In the genomic region with DNA sequence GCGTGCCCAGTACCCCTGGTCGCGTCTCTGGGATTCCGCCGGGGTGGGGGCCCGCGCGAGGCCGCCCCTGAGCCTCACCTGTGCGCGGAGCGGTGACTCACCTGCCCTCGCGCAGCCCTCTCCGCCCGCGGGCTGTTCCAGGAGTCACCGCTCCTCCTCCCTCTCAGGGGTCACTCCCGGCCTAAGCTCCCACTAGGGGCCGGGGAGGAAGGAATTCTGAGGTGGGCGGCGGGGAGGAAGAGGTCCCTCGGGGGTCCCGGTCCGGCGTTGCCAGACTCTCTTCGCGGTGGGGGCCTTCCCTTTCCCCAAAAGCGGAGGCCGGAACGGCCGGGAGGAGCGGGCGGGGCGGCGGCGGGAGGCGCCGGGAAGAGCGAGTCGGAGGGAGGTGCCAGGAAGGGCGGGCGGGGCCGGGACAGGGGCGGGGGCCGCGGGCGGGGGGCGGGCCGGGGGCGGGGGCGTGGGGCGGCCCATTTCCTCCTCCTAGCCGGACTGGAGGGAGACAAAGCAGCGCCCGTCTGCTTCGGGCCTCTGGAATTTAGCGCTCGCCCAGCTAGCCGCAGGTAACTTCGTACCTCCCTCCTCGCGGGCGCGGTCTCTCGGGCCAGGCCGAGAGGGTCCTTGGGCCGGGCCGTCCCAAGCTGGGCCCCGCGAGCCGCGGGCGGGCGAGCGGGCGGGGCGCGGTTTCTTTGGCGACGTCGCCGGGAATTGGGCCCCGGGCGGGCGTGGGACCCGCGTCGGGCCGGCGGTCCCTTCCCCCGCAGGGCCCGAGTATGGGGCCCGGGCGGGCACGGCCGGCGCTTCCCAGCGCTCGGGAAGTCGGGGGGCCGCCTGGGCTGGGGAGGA, we compare ENCODE assay signal across 8 cellular contexts. TPM values are rescaled to one million over a fixed set of nuclear protein-coding genes. Genes with fewer than 3 reads are reported as not detected.
DNase-seq lines count a peak whose midpoint lies in the region; ATAC-seq and TF ChIP-seq lines count a peak whose summit lies in the region.

TSS of gene CTNNA1 (plus strand) at position 475 of the 843 bp plus-strand sequence. CDS start 28,500 bp downstream, outside the sequence.

- no peak within 1 kb of the TSS for H3K4ac ChIP-seq in neuronal stem cell (ENCODE audit: low read length)

- no peak for TF ChIP-seq CTCF in AG04450 (IDR thresholded peaks at IDR 0.05; ENCODE audit: low read depth, low read length)

- H3K9me3 ChIP-seq in AG04450 (ENCODE audit: control insufficient read depth, insufficient read depth, low read length) (peaks cover 3% of the 10 kb centered on the region), SJCRH30 (replicated peaks) (no peaks in the 10 kb centered on the region), neuronal stem cell (replicated peaks in 1 of 2; ENCODE audit: control insufficient read depth in 2 of 2, insufficient read depth in 1 of 2, low read depth in 1 of 2, low read length in 2 of 2) (peaks cover 0 to 6% of the 10 kb centered on the region in 2 donors), subcutaneous abdominal adipose tissue (ENCODE audit: control insufficient read depth in 5 of 5, low read length in 5 of 5) (no peaks in the 10 kb centered on the region)

- H4K8ac ChIP-seq in neuronal stem cell (ENCODE audit: low read depth, low read length): no peak within 1 kb of the TSS

- H2BK120ac ChIP-seq in neuronal stem cell (ENCODE audit: low read depth, low read length): peak within 1 kb of the TSS; percentile 73

- peak within 1 kb of the TSS; percentile 60 for H2AK5ac ChIP-seq in neuronal stem cell (ENCODE audit: low read depth, low read length)

- peak; percentile 47 for ATAC-seq in GM19035 (IDR thresholded peaks at IDR 0.05; ENCODE audit: unreplicated experiment)

- peaks cover 1% of the 10 kb centered on the region for H3K79me1 ChIP-seq in neuronal stem cell (ENCODE audit: low read depth, low read length)

- POLR2A ChIA-PET in AG04450 (lab: Yijun Ruan, JAX): interaction anchor here (0.6 kb wide), 2 partner anchors 10 to 533 kb away, joined by 3 to 6 read pairs; no protein-coding TSS in a partner anchor

- H2AFZ ChIP-seq in neuronal stem cell (ENCODE audit: low read length): peak within 1 kb of the TSS; percentile 100

- H3K14ac ChIP-seq in neuronal stem cell (ENCODE audit: low read length): no peak within 1 kb of the TSS

- H3K9ac ChIP-seq in neuronal stem cell (ENCODE audit: low read depth, low read length, poor library complexity) (peak within 1 kb of the TSS; percentile 82), subcutaneous abdominal adipose tissue (ENCODE audit: low read length in 5 of 5) (peak within 1 kb of the TSS; percentile 73 to 99 (median 95))

- H3K18ac ChIP-seq in neuronal stem cell (ENCODE audit: low read length): peak within 1 kb of the TSS; percentile 95

- DNase-seq in AG04450 (ENCODE audit: low read depth, low spot score) (no peak), HS-5 (ENCODE audit: low read depth) (peak; percentile 24), SJCRH30 (peak; percentile 76 to 80), foreskin melanocyte (peak; percentile 35), neuronal stem cell (ENCODE audit: low spot score) (peak; percentile 68)
- peak; percentile 60 for DNase-seq in activated naive CD4-positive, alpha-beta T cell treated with Interleukin-2 at 50 U/mL for 16 hours

- CTCF ChIA-PET in AG04450 (lab: Charles Lee): no interaction called here

- H3K27ac ChIP-seq in AG04450 (ENCODE audit: low read depth, low read length): peak within 1 kb of the TSS; percentile 85
- H3K27ac ChIP-seq in SJCRH30: peak within 1 kb of the TSS; percentile 71
- H3K27ac ChIP-seq in neuronal stem cell (replicated peaks; ENCODE audit: low read length): peak within 1 kb of the TSS; percentile 86
- peak within 1 kb of the TSS; percentile 96 for H3K27ac ChIP-seq in subcutaneous abdominal adipose tissue (ENCODE audit: low read depth, low read length)

- H3K4me1 ChIP-seq in SJCRH30 (peaks cover 3% of the 10 kb centered on the region; the same call in 1 of the 2 replicates), neuronal stem cell (ENCODE audit: control insufficient read depth in 2 of 2, insufficient read depth in 1 of 2, low read depth in 1 of 2, low read length in 2 of 2) (peaks cover 1 to 7% of the 10 kb centered on the region in 2 donors), subcutaneous abdominal adipose tissue (ENCODE audit: control insufficient read depth in 5 of 5, insufficient read depth in 5 of 5, low read length in 5 of 5) (peaks cover 4 to 47% (median 42%) of the 10 kb centered on the region in 5 donors)

- H3K36me3 ChIP-seq in SJCRH30: no peaks in the 10 kb centered on the region; the same call in 1 of the 2 replicates
- peaks cover 5 to 33% of the 10 kb centered on the region in 2 donors for H3K36me3 ChIP-seq in neuronal stem cell (replicated peaks in 1 of 2; ENCODE audit: control insufficient read depth in 2 of 2, insufficient read depth in 2 of 2, low read length in 2 of 2)
- peaks cover 0 to 5% (median 0%) of the 10 kb centered on the region in 5 donors for H3K36me3 ChIP-seq in subcutaneous abdominal adipose tissue (ENCODE audit: control insufficient read depth in 5 of 5, insufficient read depth in 5 of 5, low read length in 5 of 5)

- peak within 1 kb of the TSS; percentile 95 for H2BK15ac ChIP-seq in neuronal stem cell (ENCODE audit: low read length)

- peak within 1 kb of the TSS; percentile 92 for H3K23ac ChIP-seq in neuronal stem cell (ENCODE audit: low read depth, low read length, poor library complexity)

- H3K27me3 ChIP-seq in AG04450 (ENCODE audit: control insufficient read depth, insufficient read depth, low read length) (peaks cover 3% of the 10 kb centered on the region), SJCRH30 (no peaks in the 10 kb centered on the region), neuronal stem cell (ENCODE audit: control insufficient read depth in 3 of 3, insufficient read depth in 3 of 3, low read depth in 1 of 3, low read length in 3 of 3) (peaks cover 0 to 3% (median 0%) of the 10 kb centered on the region in 3 experiments), subcutaneous abdominal adipose tissue (ENCODE audit: control insufficient read depth in 5 of 5, insufficient read depth in 4 of 5, low read length in 5 of 5) (no peaks in the 10 kb centered on the region)

- H3K4me2 ChIP-seq in neuronal stem cell (ENCODE audit: insufficient read depth, low read length, poor library complexity, severe bottlenecking): peak within 1 kb of the TSS; percentile 100

- no peak within 1 kb of the TSS for H4K91ac ChIP-seq in neuronal stem cell (ENCODE audit: low read depth, low read length, poor library complexity)

- H3K4me3 ChIP-seq in AG04450 (ENCODE audit: low read depth, low read length): peak within 1 kb of the TSS; percentile 83
- peak within 1 kb of the TSS; percentile 97 for H3K4me3 ChIP-seq in SJCRH30
- peak within 1 kb of the TSS; percentile 70 to 97 for H3K4me3 ChIP-seq in neuronal stem cell (ENCODE audit: low read length in 2 of 2)
- peak within 1 kb of the TSS; percentile 75 to 89 (median 88) for H3K4me3 ChIP-seq in subcutaneous abdominal adipose tissue (ENCODE audit: low read depth in 1 of 5, low read length in 5 of 5)

- peak within 1 kb of the TSS; percentile 87 for H2BK5ac ChIP-seq in neuronal stem cell (ENCODE audit: low read length)

- no CpG with 5 or more reads among the region's 102 CpGs for WGBS in neuronal stem cell (ENCODE audit: extremely low coverage in 2 of 2, insufficient read length in 2 of 2, insufficient replicate concordance in 1 of 2), 2 donors

- H2BK12ac ChIP-seq in neuronal stem cell (ENCODE audit: low read length): no peak within 1 kb of the TSS

RNA-seq across cellular contexts. Expression of gene CTNNA1, which starts in this region (rescaled TPM):
- polyA plus RNA-seq in AG04450 (2011; rRNA removed): 140 and 207 TPM in 2 replicates
- 203 and 258 TPM in 2 replicates for polyA minus RNA-seq in AG04450 (2011; rRNA and poly(A)+ RNA removed)
- 153 and 159 TPM in 2 replicates for total RNA-seq in SJCRH30 (2014; rRNA removed; shearing (Covaris generic))
- polyA plus RNA-seq in neuronal stem cell (2013, experiment 1 of 2): 96.3 TPM
- polyA plus RNA-seq in neuronal stem cell (2013, experiment 2 of 2): 95.4 TPM
